ENCODE assay signal across 8 cellular contexts in genomic region chr20:38434310-38434741, GRCh38. TPM values are rescaled to one million over a fixed set of nuclear protein-coding genes. Genes with fewer than 3 reads are reported as not detected.
DNase-seq lines count a peak whose midpoint lies in the region; ATAC-seq and TF ChIP-seq lines count a peak whose summit lies in the region.

No MANE protein-coding gene starts in this region.

- H3K4me3 ChIP-seq in cardiac fibroblast (replicated peaks in 1 of 2; ENCODE audit: low read depth in 2 of 2, low read length in 2 of 2) = peak overlapping the region; percentile 76 to 92
- H3K4me3 ChIP-seq in liver (ENCODE audit: low read depth in 1 of 3, low read length in 3 of 3) = peak overlapping the region; percentile 74 to 91 (median 88)

- peak; percentile 51 for ATAC-seq in SK-N-SH treated with all-trans-retinoic acid at 6 μM for 48 hours
- no peak for ATAC-seq in HG02571 (IDR thresholded peaks at IDR 0.05; ENCODE audit: unreplicated experiment)

- H3K27me3 ChIP-seq in liver (ENCODE audit: control insufficient read depth in 4 of 4, insufficient read depth in 4 of 4, low read length in 3 of 4) = no peaks in the 10 kb centered on the region

- H3K4me1 ChIP-seq in liver (ENCODE audit: control insufficient read depth in 4 of 4, insufficient read depth in 4 of 4, low read length in 3 of 4) = peaks cover 0 to 32% (median 17%) of the 10 kb centered on the region in 4 donors

- TF ChIP-seq RAD21 in liver (IDR thresholded peaks at IDR 0.05) = no peak

- peaks cover 10 to 32% (median 29%) of the 10 kb centered on the region in 4 donors for H3K36me3 ChIP-seq in liver (ENCODE audit: control insufficient read depth in 4 of 4, insufficient read depth in 3 of 4, low read depth in 1 of 4, low read length in 3 of 4)

- WGBS in liver = 28% methylated on average over 16 of the region's 16 CpGs

- TF ChIP-seq CTCF in cardiac fibroblast (IDR thresholded peaks at IDR 0.05; ENCODE audit: low read depth, low read length) = no peak
- no peak for TF ChIP-seq CTCF in liver (IDR thresholded peaks at IDR 0.05; ENCODE audit: low read depth, low read length, missing input control)

- no peaks in the 10 kb centered on the region for H3K9me3 ChIP-seq in liver (ENCODE audit: control insufficient read depth in 4 of 4, low read length in 3 of 4)

- H3K27ac ChIP-seq in liver (ENCODE audit: low read depth in 1 of 2, low read length in 2 of 2) = peak overlapping the region; percentile 79 to 81
- H3K27ac ChIP-seq in substantia nigra (ENCODE audit: low read depth, low read length, poor library complexity, severe bottlenecking) = peak overlapping the region; percentile 56

- DNase-seq in activated CD4-positive, alpha-beta T cell treated with anti-CD3 and anti-CD28 coated beads for 1 hour = peak; percentile 20
- DNase-seq in activated CD4-positive, alpha-beta T cell treated with anti-CD3 and anti-CD28 coated beads, Interleukin-2, amount 50 U/mL, for 4 hours = no peak
- DNase-seq in cardiac fibroblast (ENCODE audit: low read depth in 2 of 2) = peak; percentile 36 to 38
- peak in 3 of 49 donors; percentile 12 to 23 (median 17) for DNase-seq in substantia nigra (lab: John Stamatoyannopoulos, UW)
- DNase-seq in 8988T = no peak

- H3K9ac ChIP-seq in liver (ENCODE audit: low read depth in 1 of 2, low read length in 2 of 2) = peak overlapping the region; percentile 75 to 95

TF ChIP-seq in SK-N-SH treated with all-trans-retinoic acid at 6 μM for 48 hours, 23 proteins besides CTCF, POLR2A, EP300 and RAD21 (continues in another document):
- no peak for TF ChIP-seq SNAI2 (CRISPR knock-in tag; IDR thresholded peaks at IDR 0.05)
- TF ChIP-seq ZC3H10 (CRISPR knock-in tag; IDR thresholded peaks at IDR 0.05) = no peak
- TF ChIP-seq OSR1 (CRISPR knock-in tag; IDR thresholded peaks at IDR 0.05) = no peak
- no peak for TF ChIP-seq TOX (CRISPR knock-in tag; IDR thresholded peaks at IDR 0.05; ENCODE audit: borderline replicate concordance)
- no peak for TF ChIP-seq ZNF8 (CRISPR knock-in tag; IDR thresholded peaks at IDR 0.05)
- TF ChIP-seq ZFP3 (CRISPR knock-in tag; IDR thresholded peaks at IDR 0.05) = no peak
- no peak for TF ChIP-seq CSRNP3 (CRISPR knock-in tag; IDR thresholded peaks at IDR 0.05)
- TF ChIP-seq ZNF565 (CRISPR knock-in tag; conservative IDR thresholded peaks at IDR 0.05; ENCODE audit: low read depth) = no peak
- TF ChIP-seq TSHZ2 (CRISPR knock-in tag; IDR thresholded peaks at IDR 0.05) = no peak
- no peak for TF ChIP-seq BACH2 (CRISPR knock-in tag; IDR thresholded peaks at IDR 0.05; ENCODE audit: borderline replicate concordance)
- TF ChIP-seq PPARA (CRISPR knock-in tag; IDR thresholded peaks at IDR 0.05; ENCODE audit: borderline replicate concordance) = no peak
- TF ChIP-seq CSDC2 (CRISPR knock-in tag; IDR thresholded peaks at IDR 0.05) = no peak
- no peak for TF ChIP-seq RARB (CRISPR knock-in tag; IDR thresholded peaks at IDR 0.05)
- no peak for TF ChIP-seq ZNF70 (CRISPR knock-in tag; IDR thresholded peaks at IDR 0.05)
- no peak for TF ChIP-seq ISL1 (CRISPR knock-in tag; IDR thresholded peaks at IDR 0.05)
- TF ChIP-seq ESRRG (CRISPR knock-in tag; IDR thresholded peaks at IDR 0.05) = no peak

TF ChIP-seq in liver, 16 proteins besides CTCF, POLR2A, EP300 and RAD21:
- TF ChIP-seq HNF4A (conservative IDR thresholded peaks at IDR 0.05) (peak in 1 of 2 donors; percentile 22), ZBTB33 (IDR thresholded peaks at IDR 0.05) (no peak)

RNA-seq across cellular contexts. Expression of gene SNHG17, which starts 0.8 kb away (rescaled TPM):
- total RNA-seq in liver = 1 to 10 TPM; 6.3 to 9.2 TPM
- 10 to 100 TPM; 18.9 to 24.6 TPM for polyA plus RNA-seq in liver

RNA-seq across cellular contexts. Expression of gene RALGAPB, which starts 38.3 kb away (rescaled TPM):
- 10 to 100 TPM; 14.4 to 19.7 TPM for total RNA-seq in liver
- 1 to 10 TPM; 4.3 to 4.5 TPM for polyA plus RNA-seq in liver

Comparison
In these comparisons a context has a peak if more than half of its experiments do, and no peak if none do; other contexts are left out.
1. DNase-seq: peak in activated CD4-positive, alpha-beta T cell treated with anti-CD3 and anti-CD28 coated beads for 1 hour (single experiment) and cardiac fibroblast (2 of 2); none in activated CD4-positive, alpha-beta T cell treated with anti-CD3 and anti-CD28 coated beads, Interleukin-2, amount 50 U/mL, for 4 hours (0 of 2) and 8988T (single experiment).